1 cellular context compared by ENCODE assay signal in genomic region chr7:138328215-138328614, GRCh38.
TF ChIP-seq lines count a peak whose summit lies in the region.

No MANE protein-coding gene starts in this region.

TF ChIP-seq in H1, 55 proteins besides CTCF, POLR2A, EP300 and RAD21:
- TF ChIP-seq RFX5 (IDR thresholded peaks at IDR 0.05; ENCODE audit: borderline replicate concordance, low read depth, low read length) (no peak), TEAD4 (IDR thresholded peaks at IDR 0.05; ENCODE audit: low read depth, low read length) (peak; percentile 69)
